ENCODE assay signal across 8 cellular contexts in genomic region chr1:145985129-145985501, GRCh38. TPM values are rescaled to one million over a fixed set of nuclear protein-coding genes. Genes with fewer than 3 reads are reported as not detected.
DNase-seq lines count a peak whose midpoint lies in the region; ATAC-seq and TF ChIP-seq lines count a peak whose summit lies in the region.

No MANE protein-coding gene starts in this region.

- H3K36me3 ChIP-seq in PC-3 (ENCODE audit: low read depth, low read length) (no peaks in the 10 kb centered on the region), neural progenitor cell (no peaks in the 10 kb centered on the region)

- peaks cover 53 to 55% of the 10 kb centered on the region in 2 donors for H3K4me1 Mint-ChIP-seq in effector memory CD8-positive, alpha-beta T cell (ENCODE audit: low read depth in 2 of 2)
- H3K4me1 Mint-ChIP-seq in neural progenitor cell = peaks cover 24% of the 10 kb centered on the region

- H3K4me3 Mint-ChIP-seq in effector memory CD8-positive, alpha-beta T cell = peak overlapping the region; percentile 45 to 60
- H3K4me3 Mint-ChIP-seq in neural progenitor cell = no peak overlapping the region

- in situ Hi-C loops in GM13976 (cut with MboI; ENCODE audit: low sequenced_read_pairs, unreplicated experiment) = no loop called here

- H3K9ac ChIP-seq in PC-3 (ENCODE audit: low read length) (no peak overlapping the region), neural progenitor cell (no peak overlapping the region)

- H3K27ac Mint-ChIP-seq in effector memory CD8-positive, alpha-beta T cell = no peak overlapping the region
- H3K27ac Mint-ChIP-seq in neural progenitor cell = peak overlapping the region; percentile 61

- no peaks in the 10 kb centered on the region for H4K20me1 ChIP-seq in PC-3 (ENCODE audit: low read length)
- H4K20me1 ChIP-seq in neural progenitor cell (ENCODE audit: low read depth) = no peaks in the 10 kb centered on the region

- H3K4me1 ChIP-seq in PC-3 (ENCODE audit: insufficient read depth, low read length) (peaks cover 38% of the 10 kb centered on the region), neural progenitor cell (peaks cover 3% of the 10 kb centered on the region)

- H3K27me3 Mint-ChIP-seq in effector memory CD8-positive, alpha-beta T cell = no peaks in the 10 kb centered on the region
- H3K27me3 Mint-ChIP-seq in neural progenitor cell (ENCODE audit: insufficient read depth, low read depth) = peaks cover 6% of the 10 kb centered on the region

- H3K4me2 ChIP-seq in PC-3 (ENCODE audit: low read length) = peak overlapping the region; percentile 66
- H3K4me2 ChIP-seq in neural progenitor cell = no peak overlapping the region

- ATAC-seq in PC-3 = no peak
- no peak for ATAC-seq in effector memory CD8-positive, alpha-beta T cell (replicated peaks)
- ATAC-seq in HG02678 (IDR thresholded peaks at IDR 0.05; ENCODE audit: unreplicated experiment) = no peak

- H2AFZ ChIP-seq in PC-3 (ENCODE audit: low read length) = peak overlapping the region; percentile 67; the same call in 1 of the 2 replicates
- peak overlapping the region; percentile 55 for H2AFZ ChIP-seq in neural progenitor cell (replicated peaks)

- CTCF ChIA-PET in AG04450 (lab: Charles Lee) (interaction anchor here (1.3 kb wide), 1 partner anchor 58 kb away, joined by 3 read pairs; no protein-coding TSS in a partner anchor), PC-3 (lab: Charles Lee) (no interaction called here), HEK293T (lab: Yijun Ruan, JAX) (interaction anchor here (0.8 kb wide), 1 partner anchor 58 kb away, joined by 3 read pairs; the partner anchor contains the start of gene RBM8A)

- no peaks in the 10 kb centered on the region for H3K9me3 ChIP-seq in AG04450 (ENCODE audit: control insufficient read depth, insufficient read depth, low read length)
- no peaks in the 10 kb centered on the region for H3K9me3 ChIP-seq in PC-3 (ENCODE audit: low read length)
- H3K9me3 ChIP-seq in neural progenitor cell (ENCODE audit: low read depth) = no peaks in the 10 kb centered on the region

- no peaks in the 10 kb centered on the region for H3K9me3 Mint-ChIP-seq in effector memory CD8-positive, alpha-beta T cell
- no peaks in the 10 kb centered on the region for H3K9me3 Mint-ChIP-seq in neural progenitor cell

- H3F3A ChIP-seq in PC-3 (ENCODE audit: low read length, unreplicated experiment) (no peaks in the 10 kb centered on the region), neural progenitor cell (ENCODE audit: low read depth) (peaks cover under 1% of the 10 kb centered on the region)

- H3K4me3 ChIP-seq in AG04450 (ENCODE audit: low read depth, low read length) (no peak overlapping the region), PC-3 (ENCODE audit: low read length) (no peak overlapping the region), neural progenitor cell (no peak overlapping the region)

- intact Hi-C loops in PC-3 (cut with micrococcal nuclease) = no loop called here
- intact Hi-C loops in posterior cingulate gyrus (cut with DNase I) = no loop called here

- TF ChIP-seq CTCF in AG04450 (IDR thresholded peaks at IDR 0.05; ENCODE audit: low read depth, low read length) (no peak), PC-3 (conservative IDR thresholded peaks at IDR 0.05; ENCODE audit: low read depth, low read length) (no peak), neural progenitor cell (IDR thresholded peaks at IDR 0.05) (no peak), GM13976 (IDR thresholded peaks at IDR 0.05; ENCODE audit: borderline replicate concordance, control extremely low read depth, extremely low read depth, insufficient read depth, missing control alignments) (no peak)

- no peaks in the 10 kb centered on the region for H3K79me2 ChIP-seq in PC-3 (ENCODE audit: low read length)
- no peaks in the 10 kb centered on the region for H3K79me2 ChIP-seq in neural progenitor cell (ENCODE audit: low read depth)

- H3K27me3 ChIP-seq in AG04450 (ENCODE audit: control insufficient read depth, insufficient read depth, low read length) (no peaks in the 10 kb centered on the region), PC-3 (ENCODE audit: low read length) (no peaks in the 10 kb centered on the region), neural progenitor cell (no peaks in the 10 kb centered on the region)

- peak overlapping the region; percentile 77 for H3K27ac ChIP-seq in AG04450 (ENCODE audit: low read depth, low read length)
- peak overlapping the region; percentile 17 for H3K27ac ChIP-seq in PC-3 (ENCODE audit: low read length)
- no peak overlapping the region for H3K27ac ChIP-seq in neural progenitor cell

- H3K9me2 ChIP-seq in PC-3 (replicated peaks; ENCODE audit: low read length) = no peaks in the 10 kb centered on the region

- DNase-seq in AG04450 (ENCODE audit: low read depth, low spot score) (no peak), PC-3 (no peak), neural progenitor cell (ENCODE audit: low spot score) (no peak), HEK293T (ENCODE audit: extremely low spot score) (no peak), GM13976 (ENCODE audit: low spot score) (no peak), posterior cingulate gyrus (no peak)
- no peak for DNase-seq in effector memory CD8-positive, alpha-beta T cell

- no TSS peak for BruUV-seq in PC-3 (replicated peaks; lab: Mats Ljungman, UMichigan)

- H3K36me3 Mint-ChIP-seq in effector memory CD8-positive, alpha-beta T cell (ENCODE audit: insufficient read depth) = peaks cover 6% of the 10 kb centered on the region
- no peaks in the 10 kb centered on the region for H3K36me3 Mint-ChIP-seq in neural progenitor cell

- POLR2A ChIA-PET in AG04450 (lab: Yijun Ruan, JAX) (no interaction called here), PC-3 (lab: Charles Lee; ENCODE audit: unreplicated experiment) (no interaction called here), HEK293T (lab: Yijun Ruan, JAX) (interaction anchor here (1.2 to 4.2 kb wide), 2 partner anchors 12 to 21 kb away, joined by 3 to 24 read pairs; partner anchors contain the start of genes ANKRD34A, POLR3GL and TXNIP)

TF ChIP-seq in HEK293T, 16 proteins besides CTCF, POLR2A, EP300 and RAD21:
- TF ChIP-seq SP1 (IDR thresholded peaks at IDR 0.05) = no peak
- no peak for TF ChIP-seq ELF4 (IDR thresholded peaks at IDR 0.05)
- TF ChIP-seq FOXM1 (IDR thresholded peaks at IDR 0.05; ENCODE audit: borderline replicate concordance) = no peak
- TF ChIP-seq NFRKB (IDR thresholded peaks at IDR 0.05) = no peak
- no peak for TF ChIP-seq LEF1 (IDR thresholded peaks at IDR 0.05; ENCODE audit: borderline replicate concordance)
- no peak for TF ChIP-seq HDGF (IDR thresholded peaks at IDR 0.05; ENCODE audit: borderline replicate concordance)
- TF ChIP-seq FOXK2 (IDR thresholded peaks at IDR 0.05) = no peak
- TF ChIP-seq CTBP1 (IDR thresholded peaks at IDR 0.05; ENCODE audit: borderline replicate concordance) = no peak
- TF ChIP-seq FOXA1 (IDR thresholded peaks at IDR 0.05) = no peak
- no peak for TF ChIP-seq PKNOX1 (IDR thresholded peaks at IDR 0.05)
- no peak for TF ChIP-seq ARNT (IDR thresholded peaks at IDR 0.05)
- no peak for TF ChIP-seq TARDBP (IDR thresholded peaks at IDR 0.05)
- TF ChIP-seq ZNF384 (IDR thresholded peaks at IDR 0.05) = no peak
- TF ChIP-seq BHLHE40 (IDR thresholded peaks at IDR 0.05; ENCODE audit: borderline replicate concordance) = no peak
- no peak for TF ChIP-seq SUZ12 (IDR thresholded peaks at IDR 0.05)
- TF ChIP-seq L3MBTL2 (conservative IDR thresholded peaks at IDR 0.05) = no peak

RNA-seq across cellular contexts. Expression of gene TXNIP, which starts 11.3 kb away (rescaled TPM):
- 156 and 229 TPM in 2 replicates for polyA plus RNA-seq in AG04450 (2011; rRNA removed)
- 235 and 252 TPM in 2 replicates for polyA minus RNA-seq in AG04450 (2011; rRNA and poly(A)+ RNA removed)
- total RNA-seq in PC-3 (2014; rRNA removed) (45.3 and 66.6 TPM in 2 replicates), neural progenitor cell (ENCODE audit: low replicate concordance) (177 and 213 TPM in 2 replicates)

RNA-seq across cellular contexts. Expression of gene POLR3GL, which starts 20.6 kb away (rescaled TPM):
- polyA plus RNA-seq in AG04450 (2011; rRNA removed) = 23.1 and 25.0 TPM in 2 replicates
- 8.7 and 9.9 TPM in 2 replicates for polyA minus RNA-seq in AG04450 (2011; rRNA and poly(A)+ RNA removed)
- total RNA-seq in PC-3 (2014; rRNA removed) (3.7 and 8.4 TPM in 2 replicates), neural progenitor cell (ENCODE audit: low replicate concordance) (11.1 and 12.0 TPM in 2 replicates)

RNA-seq across cellular contexts. Expression of gene ANKRD34A, which starts 20.7 kb away (rescaled TPM):
- 0.83 and 1.2 TPM in 2 replicates for polyA plus RNA-seq in AG04450 (2011; rRNA removed)
- 1.1 and 1.5 TPM in 2 replicates for polyA minus RNA-seq in AG04450 (2011; rRNA and poly(A)+ RNA removed)
- total RNA-seq in PC-3 (2014; rRNA removed) (0.29 and 2.8 TPM in 2 replicates), neural progenitor cell (ENCODE audit: low replicate concordance) (0.06 and 0.28 TPM in 2 replicates)

RNA-seq across cellular contexts. Expression of gene LIX1L, which starts 27.3 kb away (rescaled TPM):
- polyA plus RNA-seq in AG04450 (2011; rRNA removed) = 39.3 and 47.2 TPM in 2 replicates
- polyA minus RNA-seq in AG04450 (2011; rRNA and poly(A)+ RNA removed) = 25.7 and 33.3 TPM in 2 replicates
- total RNA-seq in PC-3 (2014; rRNA removed) (12.5 and 13.6 TPM in 2 replicates), neural progenitor cell (ENCODE audit: low replicate concordance) (12.5 and 13.6 TPM in 2 replicates)

RNA-seq across cellular contexts. Expression of gene HJV, which starts 36.4 kb away (rescaled TPM):
- not detected in 2 replicates for polyA plus RNA-seq in AG04450 (2011; rRNA removed)
- polyA minus RNA-seq in AG04450 (2011; rRNA and poly(A)+ RNA removed) = not detected in 2 replicates
- not detected in 2 replicates for total RNA-seq in PC-3 (2014; rRNA removed)
- total RNA-seq in neural progenitor cell (ENCODE audit: low replicate concordance) = not detected in 2 replicates
